11 cellular contexts compared by ENCODE assay signal in genomic region chr3:11508346-11509174, GRCh38.
DNase-seq lines count a peak whose midpoint lies in the region; ATAC-seq and TF ChIP-seq lines count a peak whose summit lies in the region.
"Had no signal": no experiment of that assay in that cellular context is flagged by ENCODE, and none has a peak within 500 bp of the region (broad histone marks: within the 10 kb centered on the region; RNA-seq: fewer than 3 reads in every experiment).

No MANE protein-coding gene starts in this region.

- H3K4me3 Mint-ChIP-seq in naive thymus-derived CD8-positive, alpha-beta T cell = no peak overlapping the region
- H3K4me3 Mint-ChIP-seq: central memory CD8-positive, alpha-beta T cell had no signal

- H4K20me1 ChIP-seq in SU-DHL-6 (ENCODE audit: low read depth, low read length) = no peaks in the 10 kb centered on the region

- peaks cover 0 to 8% (median 2%) of the 10 kb centered on the region in 4 donors for H3K4me1 Mint-ChIP-seq in naive thymus-derived CD8-positive, alpha-beta T cell
- H3K4me1 Mint-ChIP-seq: central memory CD8-positive, alpha-beta T cell had no signal

- no peaks in the 10 kb centered on the region for H3K9me3 Mint-ChIP-seq in naive thymus-derived CD8-positive, alpha-beta T cell
- H3K9me3 Mint-ChIP-seq: central memory CD8-positive, alpha-beta T cell had no signal

- TF ChIP-seq EP300 in ovary (IDR thresholded peaks at IDR 0.05) = no peak

- no peak for TF ChIP-seq POLR2A in ovary (IDR thresholded peaks at IDR 0.05)

- TF ChIP-seq CTCF in SU-DHL-6 (IDR thresholded peaks at IDR 0.05; ENCODE audit: insufficient read depth, low read length, poor library complexity, severe bottlenecking) (no peak), ovary (IDR thresholded peaks at IDR 0.05) (no peak)

- peaks cover 0 to 14% (median 4%) of the 10 kb centered on the region in 3 donors for H3K36me3 Mint-ChIP-seq in naive thymus-derived CD8-positive, alpha-beta T cell

- H3K79me2 ChIP-seq in ACC112 (ENCODE audit: control insufficient read depth, insufficient read depth, low read length, unreplicated experiment) = no peaks in the 10 kb centered on the region
- no peaks in the 10 kb centered on the region for H3K79me2 ChIP-seq in SU-DHL-6 (ENCODE audit: insufficient read depth, low read length)

- H3K4me1 ChIP-seq in ACC112 (ENCODE audit: control insufficient read depth, insufficient read depth, low read length, unreplicated experiment) = peaks cover 24% of the 10 kb centered on the region
- peaks cover 19% of the 10 kb centered on the region for H3K4me1 ChIP-seq in ovary (ENCODE audit: insufficient read depth)

- no peak overlapping the region for H3K27ac Mint-ChIP-seq in naive thymus-derived CD8-positive, alpha-beta T cell

- H3K27me3 ChIP-seq in ACC112 (ENCODE audit: insufficient read depth, low read length) (no peaks in the 10 kb centered on the region), SU-DHL-6 (ENCODE audit: low read length) (no peaks in the 10 kb centered on the region), ovary (no peaks in the 10 kb centered on the region)
- H3K27me3 ChIP-seq: SJCRH30 had no signal

- POLR2A ChIA-PET in naive thymus-derived CD8-positive, alpha-beta T cell (lab: Charles Lee) = no interaction called here

- no peaks in the 10 kb centered on the region for H3K9me2 ChIP-seq in SU-DHL-6 (replicated peaks; ENCODE audit: insufficient read depth, low read length)

- H3K27ac ChIP-seq in ACC112 (ENCODE audit: low read depth, low read length) (peak overlapping the region; percentile 80), SU-DHL-6 (ENCODE audit: low read depth, low read length) (peak overlapping the region; percentile 64), ovary (peak overlapping the region; percentile 50 to 84)
- H3K27ac ChIP-seq: SJCRH30 had no signal

- H3K9ac ChIP-seq in SU-DHL-6 (ENCODE audit: low read length) = no peak overlapping the region

- peak; percentile 68 for ATAC-seq in Right ventricle myocardium superior (ENCODE audit: poor library complexity)
- no peak for ATAC-seq in GM18873 (IDR thresholded peaks at IDR 0.05; ENCODE audit: low FRiP score, unreplicated experiment)
- no peak for ATAC-seq in activated CD4-positive, CD25-positive, alpha-beta regulatory T cell treated with anti-CD3 and anti-CD28 coated beads, Interleukin-2, amount 50 U/mL, for 24 hours
- ATAC-seq in naive thymus-derived CD8-positive, alpha-beta T cell = no peak

- H3K4me3 ChIP-seq in ACC112 (ENCODE audit: low read depth, low read length) (peak overlapping the region; percentile 28; the same call in 1 of the 2 replicates), SU-DHL-6 (ENCODE audit: insufficient read depth, low read length, poor library complexity, severe bottlenecking) (no peak overlapping the region), ovary (no peak overlapping the region)
- H3K4me3 ChIP-seq: SJCRH30 had no signal

- 0 out of 2 replicates have a peak, but pooled peaks cover 8% of the 10 kb centered on the region for H3F3A ChIP-seq in SU-DHL-6 (ENCODE audit: insufficient read depth)

- no peak for DNase-seq in Right ventricle myocardium superior
- peak in 1 of 5 donors; percentile 15 for DNase-seq in ovary
- DNase-seq in SIG-M5 (lab: John Stamatoyannopoulos, UW) = no peak
- no peak for DNase-seq in naive thymus-derived CD8-positive, alpha-beta T cell
- DNase-seq: hippocampal formation had no signal

- 25 to 36% (median 26%) methylated on average over 5 of the region's 5 CpGs for WGBS in ovary, 3 donors

- H2AFZ ChIP-seq in ACC112 (ENCODE audit: low read length, unreplicated experiment) (peak overlapping the region; percentile 29), SU-DHL-6 (ENCODE audit: low read depth, low read length, severe bottlenecking) (no peak overlapping the region)

- intact Hi-C loops in Right ventricle myocardium superior (cut with DNase I) = no loop called here
- intact Hi-C loops in ovary (cut with DNase I) = no loop called here

- peak overlapping the region; percentile 36 for H3K4me2 ChIP-seq in SU-DHL-6 (ENCODE audit: low read depth, low read length, poor library complexity, severe bottlenecking)

- H3K9me3 ChIP-seq in SU-DHL-6 (ENCODE audit: insufficient read depth, low read length) (no peaks in the 10 kb centered on the region), ovary (no peaks in the 10 kb centered on the region)
- H3K9me3 ChIP-seq: SJCRH30 had no signal

- H3K27me3 Mint-ChIP-seq in naive thymus-derived CD8-positive, alpha-beta T cell = no peaks in the 10 kb centered on the region
- H3K27me3 Mint-ChIP-seq: central memory CD8-positive, alpha-beta T cell had no signal

- H3K36me3 ChIP-seq in ACC112 (ENCODE audit: insufficient read depth, low read length) (peaks cover 3% of the 10 kb centered on the region; the same call in 1 of the 2 replicates), SU-DHL-6 (ENCODE audit: low read length) (no peaks in the 10 kb centered on the region), ovary (no peaks in the 10 kb centered on the region)
- H3K36me3 ChIP-seq: SJCRH30 had no signal
